In genomic region chr19:860481-861098, GRCh38 we compare ENCODE assay signal across 1 cellular context.
TF ChIP-seq lines count a peak whose summit lies in the region.

No MANE protein-coding gene starts in this region.

TF ChIP-seq in WTC11, 78 proteins besides CTCF, POLR2A, EP300 and RAD21 (continued from another document):
- TF ChIP-seq E2F5 (CRISPR knock-in tag; IDR thresholded peaks at IDR 0.05): no peak
- TF ChIP-seq ATF1 (CRISPR knock-in tag; IDR thresholded peaks at IDR 0.05): no peak; the same call in 1 of the 2 replicates
- no peak for TF ChIP-seq MYBL2 (CRISPR knock-in tag; IDR thresholded peaks at IDR 0.05)
- TF ChIP-seq, protein P1, sequence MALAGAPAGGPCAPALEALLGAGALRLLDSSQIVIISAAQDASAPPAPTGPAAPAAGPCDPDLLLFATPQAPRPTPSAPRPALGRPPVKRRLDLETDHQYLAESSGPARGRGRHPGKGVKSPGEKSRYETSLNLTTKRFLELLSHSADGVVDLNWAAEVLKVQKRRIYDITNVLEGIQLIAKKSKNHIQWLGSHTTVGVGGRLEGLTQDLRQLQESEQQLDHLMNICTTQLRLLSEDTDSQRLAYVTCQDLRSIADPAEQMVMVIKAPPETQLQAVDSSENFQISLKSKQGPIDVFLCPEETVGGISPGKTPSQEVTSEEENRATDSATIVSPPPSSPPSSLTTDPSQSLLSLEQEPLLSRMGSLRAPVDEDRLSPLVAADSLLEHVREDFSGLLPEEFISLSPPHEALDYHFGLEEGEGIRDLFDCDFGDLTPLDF (CRISPR knock-in tag; IDR thresholded peaks at IDR 0.05): no peak
- TF ChIP-seq, protein P2, sequence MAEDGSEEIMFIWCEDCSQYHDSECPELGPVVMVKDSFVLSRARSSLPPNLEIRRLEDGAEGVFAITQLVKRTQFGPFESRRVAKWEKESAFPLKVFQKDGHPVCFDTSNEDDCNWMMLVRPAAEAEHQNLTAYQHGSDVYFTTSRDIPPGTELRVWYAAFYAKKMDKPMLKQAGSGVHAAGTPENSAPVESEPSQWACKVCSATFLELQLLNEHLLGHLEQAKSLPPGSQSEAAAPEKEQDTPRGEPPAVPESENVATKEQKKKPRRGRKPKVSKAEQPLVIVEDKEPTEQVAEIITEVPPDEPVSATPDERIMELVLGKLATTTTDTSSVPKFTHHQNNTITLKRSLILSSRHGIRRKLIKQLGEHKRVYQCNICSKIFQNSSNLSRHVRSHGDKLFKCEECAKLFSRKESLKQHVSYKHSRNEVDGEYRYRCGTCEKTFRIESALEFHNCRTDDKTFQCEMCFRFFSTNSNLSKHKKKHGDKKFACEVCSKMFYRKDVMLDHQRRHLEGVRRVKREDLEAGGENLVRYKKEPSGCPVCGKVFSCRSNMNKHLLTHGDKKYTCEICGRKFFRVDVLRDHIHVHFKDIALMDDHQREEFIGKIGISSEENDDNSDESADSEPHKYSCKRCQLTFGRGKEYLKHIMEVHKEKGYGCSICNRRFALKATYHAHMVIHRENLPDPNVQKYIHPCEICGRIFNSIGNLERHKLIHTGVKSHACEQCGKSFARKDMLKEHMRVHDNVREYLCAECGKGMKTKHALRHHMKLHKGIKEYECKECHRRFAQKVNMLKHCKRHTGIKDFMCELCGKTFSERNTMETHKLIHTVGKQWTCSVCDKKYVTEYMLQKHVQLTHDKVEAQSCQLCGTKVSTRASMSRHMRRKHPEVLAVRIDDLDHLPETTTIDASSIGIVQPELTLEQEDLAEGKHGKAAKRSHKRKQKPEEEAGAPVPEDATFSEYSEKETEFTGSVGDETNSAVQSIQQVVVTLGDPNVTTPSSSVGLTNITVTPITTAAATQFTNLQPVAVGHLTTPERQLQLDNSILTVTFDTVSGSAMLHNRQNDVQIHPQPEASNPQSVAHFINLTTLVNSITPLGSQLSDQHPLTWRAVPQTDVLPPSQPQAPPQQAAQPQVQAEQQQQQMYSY (CRISPR knock-in tag; IDR thresholded peaks at IDR 0.05): 0 out of 2 replicates have a peak, but pooled peaks have one; percentile 22
- no peak for TF ChIP-seq ZMAT4 (CRISPR knock-in tag; IDR thresholded peaks at IDR 0.05)
- TF ChIP-seq ZNF396 (CRISPR knock-in tag; IDR thresholded peaks at IDR 0.05; ENCODE audit: borderline replicate concordance): no peak
- TF ChIP-seq CREB1 (CRISPR knock-in tag; IDR thresholded peaks at IDR 0.05): no peak
- no peak for TF ChIP-seq FOXP1 (CRISPR knock-in tag; IDR thresholded peaks at IDR 0.05; ENCODE audit: borderline replicate concordance)
- TF ChIP-seq, protein P3, sequence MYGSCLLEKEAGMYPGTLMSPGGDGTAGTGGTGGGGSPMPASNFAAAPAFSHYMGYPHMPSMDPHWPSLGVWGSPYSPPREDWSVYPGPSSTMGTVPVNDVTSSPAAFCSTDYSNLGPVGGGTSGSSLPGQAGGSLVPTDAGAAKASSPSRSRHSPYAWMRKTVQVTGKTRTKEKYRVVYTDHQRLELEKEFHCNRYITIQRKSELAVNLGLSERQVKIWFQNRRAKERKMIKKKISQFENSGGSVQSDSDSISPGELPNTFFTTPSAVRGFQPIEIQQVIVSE (CRISPR knock-in tag; IDR thresholded peaks at IDR 0.05; ENCODE audit: borderline replicate concordance): no peak
- no peak for TF ChIP-seq ZBTB43 (CRISPR knock-in tag; IDR thresholded peaks at IDR 0.05)
- TF ChIP-seq CREM (CRISPR knock-in tag; IDR thresholded peaks at IDR 0.05): no peak
- no peak; the same call in 1 of the 2 replicates for TF ChIP-seq ESRRA (CRISPR knock-in tag; IDR thresholded peaks at IDR 0.05; ENCODE audit: borderline replicate concordance)
- TF ChIP-seq PREB (CRISPR knock-in tag; IDR thresholded peaks at IDR 0.05; ENCODE audit: borderline replicate concordance): no peak
- TF ChIP-seq MXD4 (CRISPR knock-in tag; IDR thresholded peaks at IDR 0.05; ENCODE audit: borderline replicate concordance): no peak
